15 cellular contexts compared by ENCODE assay signal in the genomic region with DNA sequence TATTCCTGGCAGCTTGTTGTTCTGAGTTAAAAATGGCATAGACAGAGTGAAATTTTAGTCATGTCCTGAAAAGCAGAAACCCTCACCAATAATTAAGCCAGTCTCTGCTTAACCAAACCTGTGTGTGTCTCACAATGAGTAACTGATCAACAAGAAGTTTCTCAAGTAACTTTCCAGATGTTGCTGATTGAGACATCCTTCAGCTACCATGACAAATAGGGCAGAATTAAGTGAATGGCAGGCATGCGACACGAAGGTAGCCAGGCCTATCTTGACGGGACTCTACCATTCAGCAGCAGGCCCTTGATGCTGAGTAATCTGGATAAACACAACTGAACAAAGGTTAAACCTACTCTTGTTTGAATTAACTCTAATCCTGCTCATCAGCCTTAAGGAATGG.
DNase-seq lines count a peak whose midpoint lies in the region; ATAC-seq and TF ChIP-seq lines count a peak whose summit lies in the region.
"Had no signal": no experiment of that assay in that cellular context is flagged by ENCODE, and none has a peak within 500 bp of the region (broad histone marks: within the 10 kb centered on the region; RNA-seq: fewer than 3 reads in every experiment).

No MANE protein-coding gene starts in this region.

- WGBS in smooth muscle cell (ENCODE audit: low lambda C conversion rate), result 50% methylated on average over 3 of the region's 3 CpGs

- TF ChIP-seq CTCF in smooth muscle cell (IDR thresholded peaks at IDR 0.05; ENCODE audit: borderline replicate concordance, insufficient read depth, poor library complexity, severe bottlenecking), result no peak

- peak; percentile 98 for ATAC-seq in GM18870 (IDR thresholded peaks at IDR 0.05; ENCODE audit: unreplicated experiment)
- peak; percentile 86 for ATAC-seq in HG02642 (IDR thresholded peaks at IDR 0.05; ENCODE audit: poor library complexity, unreplicated experiment)
- ATAC-seq in HG03460 (IDR thresholded peaks at IDR 0.05; ENCODE audit: unreplicated experiment), result peak; percentile 96
- ATAC-seq in GM19328 (IDR thresholded peaks at IDR 0.05; ENCODE audit: unreplicated experiment), result no peak
- no peak for ATAC-seq in HG02884 (IDR thresholded peaks at IDR 0.05; ENCODE audit: unreplicated experiment)
- ATAC-seq: gastroesophageal sphincter had no signal

- no peak overlapping the region for H3K27ac ChIP-seq in smooth muscle cell (ENCODE audit: low read depth)
- H3K27ac ChIP-seq: gastroesophageal sphincter, SK-N-MC had no signal

- no peaks in the 10 kb centered on the region for H3K27me3 ChIP-seq in smooth muscle cell (ENCODE audit: low read depth)
- H3K27me3 ChIP-seq: gastroesophageal sphincter had no signal

- no peak overlapping the region for H3K9ac ChIP-seq in smooth muscle cell (ENCODE audit: low read depth)

- H3K4me2 ChIP-seq in smooth muscle cell, result no peak overlapping the region

- no peak overlapping the region for H3K4me3 ChIP-seq in smooth muscle cell
- H3K4me3 ChIP-seq: gastroesophageal sphincter, SK-N-MC had no signal

- H4K20me1 ChIP-seq in smooth muscle cell (ENCODE audit: low read depth), result no peaks in the 10 kb centered on the region

- no peaks in the 10 kb centered on the region for H3K36me3 ChIP-seq in smooth muscle cell (ENCODE audit: low read depth)
- H3K36me3 ChIP-seq: gastroesophageal sphincter had no signal

- H3K4me1 ChIP-seq in smooth muscle cell (ENCODE audit: low read depth), result no peaks in the 10 kb centered on the region
- H3K4me1 ChIP-seq: gastroesophageal sphincter had no signal

- peak; percentile 50 for DNase-seq in kidney glomerular epithelial cell (lab: John Stamatoyannopoulos, UW)
- DNase-seq in DMS79 treated with DMSO at 0.1 percent for 48 hours (lab: John Stamatoyannopoulos, UW), result no peak
- DNase-seq in smooth muscle cell (lab: John Stamatoyannopoulos, UW; ENCODE audit: unreplicated experiment), result no peak
- DNase-seq: activated CD4-positive, alpha-beta T cell treated with anti-CD3 and anti-CD28 coated beads, Interleukin-2, amount 10 ng/mL, durations not matched to agents 24 days and 14 days; activated naive CD4-positive, alpha-beta T cell treated with anti-CD3 and anti-CD28 coated beads, Interleukin-2, amount 10 ng/mL, durations not matched to agents 7 days and 5 days; HCEC 1CT; mesendoderm; NCI-H2227 treated with DMSO at 0.1 percent for 48 hours had no signal

- no peak overlapping the region for H2AFZ ChIP-seq in smooth muscle cell (ENCODE audit: low read depth)

- no peaks in the 10 kb centered on the region for H3F3A ChIP-seq in smooth muscle cell (ENCODE audit: low read depth)

- H3K9me3 ChIP-seq in smooth muscle cell (replicated peaks; ENCODE audit: low read depth), result no peaks in the 10 kb centered on the region
- H3K9me3 ChIP-seq: gastroesophageal sphincter had no signal

- no peaks in the 10 kb centered on the region for H3K79me2 ChIP-seq in smooth muscle cell (ENCODE audit: low read depth)

Comparison
In these comparisons a context has a peak if more than half of its experiments do, and no peak if none do; other contexts are left out.
1. ATAC-seq: peak in GM18870 (single experiment), HG02642 (single experiment) and HG03460 (single experiment); none in GM19328 (single experiment) and HG02884 (single experiment).